Comparison of ENCODE assay signal across 1 cellular context in genomic region chr16:23452572-23453337, GRCh38.
TF ChIP-seq lines count a peak whose summit lies in the region.

Gene COG7, minus strand, starts transcription at chr16:23453189. Its CDS starts 195 bp downstream, at chr16:23452994.

TF ChIP-seq in HepG2, 621 proteins besides CTCF, POLR2A, EP300 and RAD21 (continued from another document and continues in another):
- TF ChIP-seq PRDM4 (CRISPR knock-in tag; IDR thresholded peaks at IDR 0.05; ENCODE audit: borderline replicate concordance) (no peak), ZNF138 (CRISPR knock-in tag; IDR thresholded peaks at IDR 0.05; ENCODE audit: low read depth) (peak; percentile 96), ZNF24 (IDR thresholded peaks at IDR 0.05) (peak; percentile 45; the same call in 1 of the 2 replicates), ELK4 (CRISPR knock-in tag; IDR thresholded peaks at IDR 0.05; ENCODE audit: borderline replicate concordance) (no peak), ZNF10 (CRISPR knock-in tag; IDR thresholded peaks at IDR 0.05; ENCODE audit: borderline replicate concordance, low read depth) (0 out of 2 replicates have a peak, but pooled peaks have one; percentile 59), ONECUT2 (CRISPR knock-in tag; IDR thresholded peaks at IDR 0.05) (peak; percentile 66), ZFP36L1 (CRISPR knock-in tag; IDR thresholded peaks at IDR 0.05) (0 out of 2 replicates have a peak, but pooled peaks have one; percentile 7), EED (CRISPR knock-in tag; IDR thresholded peaks at IDR 0.05) (peak; percentile 92; the same call in 1 of the 2 replicates), ZNF124 (CRISPR knock-in tag; IDR thresholded peaks at IDR 0.05) (peak; percentile 92), POLR2G (IDR thresholded peaks at IDR 0.05; ENCODE audit: low read depth, low read length) (peak; percentile 98), FOSL1 (CRISPR knock-in tag; IDR thresholded peaks at IDR 0.05; ENCODE audit: borderline replicate concordance) (peak; percentile 50), TAF1 (CRISPR knock-in tag; IDR thresholded peaks at IDR 0.05) (peak; percentile 95), NR1H2 (CRISPR knock-in tag; IDR thresholded peaks at IDR 0.05; ENCODE audit: borderline replicate concordance, low read depth) (peak; percentile 97), WIZ (CRISPR knock-in tag; IDR thresholded peaks at IDR 0.05) (peak; percentile 94), HNF4A (CRISPR knock-in tag; IDR thresholded peaks at IDR 0.05) (peak; percentile 77), PRDM10 (CRISPR knock-in tag; IDR thresholded peaks at IDR 0.05; ENCODE audit: low read depth) (peak; percentile 74), FUBP1 (CRISPR knock-in tag; IDR thresholded peaks at IDR 0.05; ENCODE audit: borderline replicate concordance) (no peak; the same call in 1 of the 2 replicates), RBM39 (IDR thresholded peaks at IDR 0.05; ENCODE audit: low read depth, low read length, poor library complexity, severe bottlenecking) (no peak), THYN1 (CRISPR knock-in tag; IDR thresholded peaks at IDR 0.05; ENCODE audit: borderline replicate concordance, low read depth) (peak; percentile 98; the same call in 1 of the 2 replicates), ZNF12 (CRISPR knock-in tag; IDR thresholded peaks at IDR 0.05) (peak; percentile 52; the same call in 1 of the 2 replicates), RFX1 (IDR thresholded peaks at IDR 0.05) (peak; percentile 91), NCOA2 (CRISPR knock-in tag; IDR thresholded peaks at IDR 0.05) (peak; percentile 71; the same call in 1 of the 2 replicates), KAT2B (IDR thresholded peaks at IDR 0.05; ENCODE audit: borderline replicate concordance, low read depth, low read length) (no peak), SALL1 (CRISPR knock-in tag; IDR thresholded peaks at IDR 0.05) (peak; percentile 92), TBL1XR1 (IDR thresholded peaks at IDR 0.05; ENCODE audit: borderline replicate concordance, low read length, partially characterized antibody) (peak; percentile 55), SIX4 (CRISPR knock-in tag; IDR thresholded peaks at IDR 0.05) (peak; percentile 75), ZNF556 (CRISPR knock-in tag; IDR thresholded peaks at IDR 0.05; ENCODE audit: borderline replicate concordance) (peak; percentile 97), ZNF576 (CRISPR knock-in tag; IDR thresholded peaks at IDR 0.05) (0 out of 2 replicates have a peak, but pooled peaks have one; percentile 28), ZNF468 (CRISPR knock-in tag; IDR thresholded peaks at IDR 0.05) (peak; percentile 92; the same call in 1 of the 2 replicates), ZNF207 (IDR thresholded peaks at IDR 0.05; ENCODE audit: borderline replicate concordance) (no peak), TRAFD1 (CRISPR knock-in tag; IDR thresholded peaks at IDR 0.05; ENCODE audit: borderline replicate concordance) (peak; percentile 96; the same call in 1 of the 2 replicates), ZNF589 (CRISPR knock-in tag; conservative IDR thresholded peaks at IDR 0.05) (peak; percentile 91; the same call in 1 of the 2 replicates), TEF (CRISPR knock-in tag; IDR thresholded peaks at IDR 0.05) (peak; percentile 57; the same call in 1 of the 2 replicates)
- TF ChIP-seq, protein P1, sequence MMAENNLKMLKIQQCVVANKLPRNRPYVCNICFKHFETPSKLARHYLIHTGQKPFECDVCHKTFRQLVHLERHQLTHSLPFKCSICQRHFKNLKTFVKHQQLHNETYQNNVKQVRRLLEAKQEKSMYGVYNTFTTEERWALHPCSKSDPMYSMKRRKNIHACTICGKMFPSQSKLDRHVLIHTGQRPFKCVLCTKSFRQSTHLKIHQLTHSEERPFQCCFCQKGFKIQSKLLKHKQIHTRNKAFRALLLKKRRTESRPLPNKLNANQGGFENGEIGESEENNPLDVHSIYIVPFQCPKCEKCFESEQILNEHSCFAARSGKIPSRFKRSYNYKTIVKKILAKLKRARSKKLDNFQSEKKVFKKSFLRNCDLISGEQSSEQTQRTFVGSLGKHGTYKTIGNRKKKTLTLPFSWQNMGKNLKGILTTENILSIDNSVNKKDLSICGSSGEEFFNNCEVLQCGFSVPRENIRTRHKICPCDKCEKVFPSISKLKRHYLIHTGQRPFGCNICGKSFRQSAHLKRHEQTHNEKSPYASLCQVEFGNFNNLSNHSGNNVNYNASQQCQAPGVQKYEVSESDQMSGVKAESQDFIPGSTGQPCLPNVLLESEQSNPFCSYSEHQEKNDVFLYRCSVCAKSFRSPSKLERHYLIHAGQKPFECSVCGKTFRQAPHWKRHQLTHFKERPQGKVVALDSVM (CRISPR knock-in tag; IDR thresholded peaks at IDR 0.05): peak; percentile 55; the same call in 1 of the 2 replicates
- TF ChIP-seq, protein P2, sequence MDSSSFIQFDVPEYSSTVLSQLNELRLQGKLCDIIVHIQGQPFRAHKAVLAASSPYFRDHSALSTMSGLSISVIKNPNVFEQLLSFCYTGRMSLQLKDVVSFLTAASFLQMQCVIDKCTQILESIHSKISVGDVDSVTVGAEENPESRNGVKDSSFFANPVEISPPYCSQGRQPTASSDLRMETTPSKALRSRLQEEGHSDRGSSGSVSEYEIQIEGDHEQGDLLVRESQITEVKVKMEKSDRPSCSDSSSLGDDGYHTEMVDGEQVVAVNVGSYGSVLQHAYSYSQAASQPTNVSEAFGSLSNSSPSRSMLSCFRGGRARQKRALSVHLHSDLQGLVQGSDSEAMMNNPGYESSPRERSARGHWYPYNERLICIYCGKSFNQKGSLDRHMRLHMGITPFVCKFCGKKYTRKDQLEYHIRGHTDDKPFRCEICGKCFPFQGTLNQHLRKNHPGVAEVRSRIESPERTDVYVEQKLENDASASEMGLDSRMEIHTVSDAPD (CRISPR knock-in tag; IDR thresholded peaks at IDR 0.05): peak; percentile 22; the same call in 1 of the 2 replicates
- TF ChIP-seq, protein P3, sequence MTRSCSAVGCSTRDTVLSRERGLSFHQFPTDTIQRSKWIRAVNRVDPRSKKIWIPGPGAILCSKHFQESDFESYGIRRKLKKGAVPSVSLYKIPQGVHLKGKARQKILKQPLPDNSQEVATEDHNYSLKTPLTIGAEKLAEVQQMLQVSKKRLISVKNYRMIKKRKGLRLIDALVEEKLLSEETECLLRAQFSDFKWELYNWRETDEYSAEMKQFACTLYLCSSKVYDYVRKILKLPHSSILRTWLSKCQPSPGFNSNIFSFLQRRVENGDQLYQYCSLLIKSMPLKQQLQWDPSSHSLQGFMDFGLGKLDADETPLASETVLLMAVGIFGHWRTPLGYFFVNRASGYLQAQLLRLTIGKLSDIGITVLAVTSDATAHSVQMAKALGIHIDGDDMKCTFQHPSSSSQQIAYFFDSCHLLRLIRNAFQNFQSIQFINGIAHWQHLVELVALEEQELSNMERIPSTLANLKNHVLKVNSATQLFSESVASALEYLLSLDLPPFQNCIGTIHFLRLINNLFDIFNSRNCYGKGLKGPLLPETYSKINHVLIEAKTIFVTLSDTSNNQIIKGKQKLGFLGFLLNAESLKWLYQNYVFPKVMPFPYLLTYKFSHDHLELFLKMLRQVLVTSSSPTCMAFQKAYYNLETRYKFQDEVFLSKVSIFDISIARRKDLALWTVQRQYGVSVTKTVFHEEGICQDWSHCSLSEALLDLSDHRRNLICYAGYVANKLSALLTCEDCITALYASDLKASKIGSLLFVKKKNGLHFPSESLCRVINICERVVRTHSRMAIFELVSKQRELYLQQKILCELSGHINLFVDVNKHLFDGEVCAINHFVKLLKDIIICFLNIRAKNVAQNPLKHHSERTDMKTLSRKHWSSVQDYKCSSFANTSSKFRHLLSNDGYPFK (CRISPR knock-in tag; IDR thresholded peaks at IDR 0.05; ENCODE audit: borderline replicate concordance): peak; percentile 96
